Comparison of ENCODE assay signal across 18 cellular contexts in genomic region chr7:42193457-42194111, GRCh38. TPM values are rescaled to one million over a fixed set of nuclear protein-coding genes. Genes with fewer than 3 reads are reported as not detected.
DNase-seq lines count a peak whose midpoint lies in the region; ATAC-seq and TF ChIP-seq lines count a peak whose summit lies in the region.
"Had no signal": no experiment of that assay in that cellular context is flagged by ENCODE, and none has a peak within 500 bp of the region (broad histone marks: within the 10 kb centered on the region; RNA-seq: fewer than 3 reads in every experiment).

No MANE protein-coding gene starts in this region.

- H3K36me3 ChIP-seq in RWPE2 (ENCODE audit: low read depth) (no peaks in the 10 kb centered on the region), fibroblast of lung (ENCODE audit: control insufficient read depth, insufficient read depth, low read length) (no peaks in the 10 kb centered on the region), left lung (no peaks in the 10 kb centered on the region), tibial artery (no peaks in the 10 kb centered on the region)
- H3K36me3 ChIP-seq: lower lobe of right lung had no signal

- no peak overlapping the region for H3K9ac ChIP-seq in fibroblast of lung (ENCODE audit: insufficient read depth, low read length)

- intact Hi-C loops in left lung (cut with DNase I) (no loop called here), tibial artery (cut with DNase I; ENCODE audit: low total_unique reads) (no loop called here)

- H3K4me1 ChIP-seq in RWPE2 (ENCODE audit: insufficient read depth, poor library complexity, severe bottlenecking) = peaks cover 62% of the 10 kb centered on the region
- peaks cover 7% of the 10 kb centered on the region for H3K4me1 ChIP-seq in fibroblast of lung (ENCODE audit: control insufficient read depth, extremely low read depth, insufficient read depth, low read length)
- no peaks in the 10 kb centered on the region for H3K4me1 ChIP-seq in left lung
- peaks cover 0 to 38% (median 6%) of the 10 kb centered on the region in 4 donors for H3K4me1 ChIP-seq in tibial artery

- TF ChIP-seq CTCF in RWPE2 (IDR thresholded peaks at IDR 0.05; ENCODE audit: poor library complexity, severe bottlenecking) = no peak
- TF ChIP-seq CTCF in fibroblast of lung (conservative IDR thresholded peaks at IDR 0.05 in 1 of 2, IDR thresholded peaks at IDR 0.05 in 1 of 2; ENCODE audit: low read depth in 1 of 2, low read length in 2 of 2) = no peak
- TF ChIP-seq CTCF in neural crest cell (conservative IDR thresholded peaks at IDR 0.05) = no peak
- no peak for TF ChIP-seq CTCF in left lung (IDR thresholded peaks at IDR 0.05)
- no peak for TF ChIP-seq CTCF in tibial artery (IDR thresholded peaks at IDR 0.05)

- no peak overlapping the region for H2AFZ ChIP-seq in fibroblast of lung (ENCODE audit: low read length)

- H3K27ac ChIP-seq in RWPE2 (ENCODE audit: poor library complexity, severe bottlenecking) (peak overlapping the region; percentile 27), fibroblast of lung (ENCODE audit: insufficient read depth, low read length) (no peak overlapping the region), left lung (no peak overlapping the region), tibial artery (peak overlapping the region in 1 of 2 donors; percentile 14)
- H3K27ac ChIP-seq: lower lobe of right lung had no signal

- peak; percentile 9 for DNase-seq in EL
- DNase-seq in RWPE2 (ENCODE audit: low spot score) = no peak
- DNase-seq in fibroblast of lung (ENCODE audit: low read depth in 2 of 2) = peak; percentile 32 to 39
- no peak for DNase-seq in neural crest cell (ENCODE audit: low read depth, low spot score)
- DNase-seq in left lung = no peak
- no peak for DNase-seq in NCI-H2029 (lab: John Stamatoyannopoulos, UW)
- DNase-seq in tibial artery = no peak
- DNase-seq: activated CD4-positive, alpha-beta T cell treated with anti-CD3 and anti-CD28 coated beads for 48 hours; GOT3; lower lobe of right lung; NCI-H1105; occipital lobe; Right ventricle myocardium superior; stimulated activated naive CD4-positive, alpha-beta T cell treated with Interleukin-2 at 50 U/mL for 16 hours had no signal

- H3K27me3 Mint-ChIP-seq in neural crest cell (ENCODE audit: low read depth) = no peaks in the 10 kb centered on the region

- H3K27me3 ChIP-seq in RWPE2 (ENCODE audit: insufficient read depth, poor library complexity, severe bottlenecking) (no peaks in the 10 kb centered on the region), fibroblast of lung (ENCODE audit: control insufficient read depth, insufficient read depth, low read length) (no peaks in the 10 kb centered on the region), left lung (no peaks in the 10 kb centered on the region), tibial artery (no peaks in the 10 kb centered on the region)

- H3K9me3 ChIP-seq in RWPE2 (ENCODE audit: severe bottlenecking) (no peaks in the 10 kb centered on the region), fibroblast of lung (ENCODE audit: control insufficient read depth, insufficient read depth, low read depth, low read length) (no peaks in the 10 kb centered on the region), left lung (no peaks in the 10 kb centered on the region), tibial artery (no peaks in the 10 kb centered on the region)
- H3K9me3 ChIP-seq: lower lobe of right lung had no signal

- peaks cover 75% of the 10 kb centered on the region for H3K4me1 Mint-ChIP-seq in neural crest cell

- H3K27ac Mint-ChIP-seq in neural crest cell (ENCODE audit: unreplicated experiment) = peak overlapping the region; percentile 93
- H3K27ac Mint-ChIP-seq: activated naive CD8-positive, alpha-beta T cell; IgD-negative memory B cell; T-helper 2 cell treated with Interferon-gamma antibody and Interleukin-4, amounts not matched to agents 5 μg/mL and 100 μg/mL, for 36 hours had no signal

- H3K36me3 Mint-ChIP-seq in neural crest cell (ENCODE audit: low read depth) = peaks cover 13% of the 10 kb centered on the region
- H3K36me3 Mint-ChIP-seq: activated naive CD8-positive, alpha-beta T cell; IgD-negative memory B cell had no signal

- peak overlapping the region; percentile 21 for H3K4me2 ChIP-seq in fibroblast of lung (ENCODE audit: extremely low read depth, insufficient read depth, low read length)

- H3K4me3 Mint-ChIP-seq in neural crest cell = peak overlapping the region; percentile 58
- H3K4me3 Mint-ChIP-seq: activated naive CD8-positive, alpha-beta T cell; T-helper 2 cell treated with Interferon-gamma antibody and Interleukin-4, amounts not matched to agents 5 μg/mL and 100 μg/mL, for 36 hours had no signal

- peaks cover 5% of the 10 kb centered on the region for H3K79me2 ChIP-seq in fibroblast of lung (ENCODE audit: control insufficient read depth, insufficient read depth, low read length)

- H3K4me3 ChIP-seq in RWPE2 (ENCODE audit: severe bottlenecking) (no peak overlapping the region), fibroblast of lung (replicated peaks in 1 of 4; ENCODE audit: control extremely low read depth in 1 of 4, insufficient read depth in 1 of 4, low read depth in 3 of 4, low read length in 4 of 4) (peak overlapping the region in 1 of 4 experiments; percentile 41), left lung (no peak overlapping the region), tibial artery (peak overlapping the region in 1 of 2 donors; percentile 17)
- H3K4me3 ChIP-seq: lower lobe of right lung had no signal

- no peaks in the 10 kb centered on the region for H4K20me1 ChIP-seq in fibroblast of lung (ENCODE audit: control insufficient read depth, extremely low read depth, insufficient read depth, low read length)

- no peaks in the 10 kb centered on the region for H3K9me3 Mint-ChIP-seq in neural crest cell
- H3K9me3 Mint-ChIP-seq: IgD-negative memory B cell; T-helper 2 cell treated with Interferon-gamma antibody and Interleukin-4, amounts not matched to agents 5 μg/mL and 100 μg/mL, for 36 hours had no signal

- no peak for ATAC-seq in RWPE2 (ENCODE audit: low read depth)
- ATAC-seq in left lung = no peak
- ATAC-seq in GM21529 (IDR thresholded peaks at IDR 0.05; ENCODE audit: unreplicated experiment) = no peak
- ATAC-seq: lower lobe of right lung had no signal

RNA-seq across cellular contexts. Expression of gene GLI3, which starts 43.4 kb away (rescaled TPM):
- total RNA-seq in fibroblast of lung (6.2 and 6.4 TPM in 2 replicates), neural crest cell (136 and 141 TPM in 2 replicates), left lung (10 to 100 TPM; 20.3 to 29.5 TPM)
- polyA plus RNA-seq in fibroblast of lung = 6.5 and 7.3 TPM in 2 replicates
- 7.7 and 10.4 TPM in 2 replicates for polyA plus RNA-seq in fibroblast of lung (2012)
- 26.2 and 50.4 TPM in 2 replicates for polyA minus RNA-seq in fibroblast of lung (ENCODE audit: low replicate concordance)
- polyA plus RNA-seq: IgD-negative memory B cell had no signal

Comparison
In these comparisons a context has a peak if more than half of its experiments do, and no peak if none do; other contexts are left out.
1. DNase-seq: peak in EL (single experiment) and fibroblast of lung (2 of 2); none in RWPE2 (single experiment), neural crest cell (single experiment), left lung (0 of 2), NCI-H2029 (single experiment) and tibial artery (0 of 2).